In genomic region chr3:4006288-4006687, GRCh38 we compare ENCODE assay signal across 26 cellular contexts.
DNase-seq lines count a peak whose midpoint lies in the region; ATAC-seq, FAIRE-seq and TF ChIP-seq lines count a peak whose summit lies in the region.
"Had no signal": no experiment of that assay in that cellular context is flagged by ENCODE, and none has a peak within 500 bp of the region (broad histone marks: within the 10 kb centered on the region; RNA-seq: fewer than 3 reads in every experiment).

No MANE protein-coding gene starts in this region.

- no peaks in the 10 kb centered on the region for H3K27me3 ChIP-seq in left lung
- H3K27me3 ChIP-seq: SJSA1 had no signal

- TF ChIP-seq RAD21 in A549 (conservative IDR thresholded peaks at IDR 0.05 in 1 of 2, IDR thresholded peaks at IDR 0.05 in 1 of 2): no peak

- ATAC-seq in A549 (no peak), left lung (peak; percentile 44), GM21360 (IDR thresholded peaks at IDR 0.05; ENCODE audit: unreplicated experiment) (no peak)
- no peak for ATAC-seq in activated naive CD4-positive, alpha-beta T cell treated with anti-CD3 and anti-CD28 coated beads, Interleukin-2, amount 50 U/mL, for 72 hours
- ATAC-seq: CD8-positive, alpha-beta T cell; PC-3; Right ventricle myocardium inferior; T-cell had no signal

- no peak for TF ChIP-seq EP300 in A549 (IDR thresholded peaks at IDR 0.05)

- DNase-seq in A549 (ENCODE audit: low read depth in 1 of 2, low spot score in 1 of 2) (no peak), H4 (ENCODE audit: low spot score) (peak; percentile 80), RPMI8226 (peak; percentile 83), left lung (peak in 1 of 2 donors; percentile 36), COR-L47 (lab: John Stamatoyannopoulos, UW) (no peak), NCI-H1417 (lab: John Stamatoyannopoulos, UW) (no peak)
- no peak for DNase-seq in activated naive CD4-positive, alpha-beta T cell treated with anti-CD3 and anti-CD28 coated beads, Interleukin-2, amount 50 U/mL, for 72 hours (ENCODE audit: low spot score in 2 of 2)
- DNase-seq: CD8-positive, alpha-beta T cell; DMS153; DND-41; KG1; NCI-H1048; NCI-H1436 treated with DMSO at 0.1 percent for 48 hours; NCI-H2029; NCI-H2227 treated with DMSO at 0.1 percent for 48 hours; NCI-H510A; NK-92 treated with Interleukin-12 subunit alpha and Interleukin-12 subunit beta, amount 100 ng/mL, for 24 hours; PC-3; T-cell had no signal

- H3K4me1 ChIP-seq in A549: no peaks in the 10 kb centered on the region
- no peaks in the 10 kb centered on the region for H3K4me1 ChIP-seq in left lung
- H3K4me1 ChIP-seq: SJSA1 had no signal

- H3K4me3 ChIP-seq in A549 (no peak overlapping the region), left lung (no peak overlapping the region)
- H3K4me3 ChIP-seq: SJSA1 had no signal

- H3K9me3 ChIP-seq in A549 (no peaks in the 10 kb centered on the region), left lung (no peaks in the 10 kb centered on the region)
- H3K9me3 ChIP-seq: SJSA1 had no signal

- intact Hi-C loops in left lung (cut with DNase I): no loop called here

- H3K4me2 ChIP-seq in A549: no peak overlapping the region

- H3K9me3 Mint-ChIP-seq in activated naive CD4-positive, alpha-beta T cell treated with anti-CD3 and anti-CD28 coated beads, Interleukin-2, amount 50 U/mL, for 72 hours: no peaks in the 10 kb centered on the region
- H3K9me3 Mint-ChIP-seq: CD8-positive, alpha-beta T cell; T-cell had no signal

- WGBS in A549 (ENCODE audit: missing lambda C conversion rate): 0% methylated on average over 2 of the region's 2 CpGs

- H3K36me3 Mint-ChIP-seq in activated naive CD4-positive, alpha-beta T cell treated with anti-CD3 and anti-CD28 coated beads, Interleukin-2, amount 50 U/mL, for 72 hours: no peaks in the 10 kb centered on the region
- H3K36me3 Mint-ChIP-seq: CD8-positive, alpha-beta T cell; T-cell had no signal

- H3K36me3 ChIP-seq in left lung: no peaks in the 10 kb centered on the region
- H3K36me3 ChIP-seq: SJSA1 had no signal

- POLR2A ChIA-PET in A549 (lab: Yijun Ruan, JAX): no interaction called here

- FAIRE-seq in A549 (lab: Jason Lieb, UNC): no peak
- FAIRE-seq: GM12892, H54 had no signal

- no peak overlapping the region for H3K27ac ChIP-seq in A549
- H3K27ac ChIP-seq in left lung: no peak overlapping the region
- H3K27ac ChIP-seq: C4-2B, SJSA1 had no signal

- TF ChIP-seq CTCF in A549 (IDR thresholded peaks at IDR 0.05) (no peak), left lung (IDR thresholded peaks at IDR 0.05) (no peak)

- CTCF ChIA-PET in A549 (lab: Yijun Ruan, JAX): interaction anchor here (1.8 kb wide), 1 partner anchor 15 kb away, joined by 4 read pairs; no protein-coding TSS in a partner anchor

- H3K27ac Mint-ChIP-seq in activated naive CD4-positive, alpha-beta T cell treated with anti-CD3 and anti-CD28 coated beads, Interleukin-2, amount 50 U/mL, for 72 hours: no peak overlapping the region
- H3K27ac Mint-ChIP-seq: B cell; CD8-positive, alpha-beta T cell; T-cell had no signal

- no peak for TF ChIP-seq POLR2A in A549 (IDR thresholded peaks at IDR 0.05; ENCODE audit: low read length)

TF ChIP-seq in A549, 52 proteins besides CTCF, POLR2A, EP300 and RAD21:
- TF ChIP-seq NPAS2 (CRISPR knock-in tag; IDR thresholded peaks at IDR 0.05; ENCODE audit: borderline replicate concordance) (no peak), KDM1A (IDR thresholded peaks at IDR 0.05; ENCODE audit: low read depth) (no peak), BHLHE40 (IDR thresholded peaks at IDR 0.05; ENCODE audit: low read depth, low read length) (no peak), EHMT2 (IDR thresholded peaks at IDR 0.05; ENCODE audit: low read depth) (no peak), SREBF2 (IDR thresholded peaks at IDR 0.05) (no peak), POLR2AphosphoS2 (conservative IDR thresholded peaks at IDR 0.05; ENCODE audit: low read length) (no peak), MAFK (IDR thresholded peaks at IDR 0.05; ENCODE audit: partially characterized antibody) (peak; percentile 73)
TF ChIP-seq in A549: peak in this region for 1.

Comparison
In these comparisons a context has a peak if more than half of its experiments do, and no peak if none do; other contexts are left out.
1. DNase-seq: peak in H4 (single experiment) and RPMI8226 (single experiment); none in A549 (0 of 2), COR-L47 (single experiment), NCI-H1417 (0 of 3) and activated naive CD4-positive, alpha-beta T cell treated with anti-CD3 and anti-CD28 coated beads, Interleukin-2, amount 50 U/mL, for 72 hours (0 of 2).